In the genomic region with DNA sequence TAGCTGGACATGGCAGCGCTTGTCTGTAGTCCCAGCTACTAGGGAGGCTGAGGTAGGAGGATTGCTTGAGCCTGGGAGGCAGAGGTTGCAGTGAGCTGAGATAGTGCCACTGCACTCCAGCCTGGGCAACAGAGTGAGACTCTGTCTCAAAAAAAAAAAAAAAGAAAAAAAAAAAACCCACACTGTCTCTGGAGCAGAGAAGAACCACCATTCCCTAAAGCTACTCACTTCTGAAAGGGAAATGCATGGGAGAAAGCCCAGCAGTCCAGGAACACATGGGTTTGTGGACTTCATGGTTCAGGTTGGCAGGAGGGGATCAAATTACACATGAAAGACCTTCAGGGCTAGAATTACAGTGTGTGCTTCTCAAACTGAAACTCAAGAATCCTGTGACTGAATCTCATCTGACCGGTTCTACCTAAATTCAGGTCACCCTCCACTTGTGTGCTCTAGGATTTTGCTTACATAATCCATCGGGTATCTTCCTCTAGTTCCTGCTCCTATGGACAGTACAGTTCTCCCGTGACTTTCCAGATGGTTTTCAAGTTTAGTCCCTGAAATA, we compare ENCODE assay signal across 10 cellular contexts. TPM values are rescaled to one million over a fixed set of nuclear protein-coding genes. Genes with fewer than 3 reads are reported as not detected.
DNase-seq lines count a peak whose midpoint lies in the region; ATAC-seq and TF ChIP-seq lines count a peak whose summit lies in the region.
"Had no signal": no experiment of that assay in that cellular context is flagged by ENCODE, and none has a peak within 500 bp of the region (broad histone marks: within the 10 kb centered on the region; RNA-seq: fewer than 3 reads in every experiment).

No MANE protein-coding gene starts in this region.

- no peaks in the 10 kb centered on the region for H3K4me1 ChIP-seq in CD8-positive, alpha-beta memory T cell (ENCODE audit: insufficient read depth, low read length)
- H3K4me1 ChIP-seq: heart right ventricle had no signal

- no peak for TF ChIP-seq CTCF in osteocyte (IDR thresholded peaks at IDR 0.05)

- peaks cover 36 to 73% (median 69%) of the 10 kb centered on the region in 3 donors for H3K4me1 Mint-ChIP-seq in CD8-positive, alpha-beta memory T cell
- peaks cover 25% of the 10 kb centered on the region for H3K4me1 Mint-ChIP-seq in activated CD4-positive, alpha-beta memory T cell treated with anti-CD3 and anti-CD28 coated beads for 36 hours (ENCODE audit: low read depth)
- H3K4me1 Mint-ChIP-seq in osteocyte (ENCODE audit: unreplicated experiment), result no peaks in the 10 kb centered on the region

- intact Hi-C loops in activated CD4-positive, alpha-beta memory T cell treated with anti-CD3 and anti-CD28 coated beads for 36 hours (cut with micrococcal nuclease), result loop anchor here (1.0 kb wide), 1 partner anchor 9 kb away; no protein-coding TSS in a partner anchor
- intact Hi-C loops in posterior vena cava (cut with DNase I), result no loop called here

- H3K27me3 Mint-ChIP-seq in CD8-positive, alpha-beta memory T cell, result no peaks in the 10 kb centered on the region
- H3K27me3 Mint-ChIP-seq in activated CD4-positive, alpha-beta memory T cell treated with anti-CD3 and anti-CD28 coated beads for 36 hours, result no peaks in the 10 kb centered on the region
- peaks cover 30% of the 10 kb centered on the region for H3K27me3 Mint-ChIP-seq in osteocyte (ENCODE audit: unreplicated experiment)

- H3K9me3 Mint-ChIP-seq in CD8-positive, alpha-beta memory T cell, result no peaks in the 10 kb centered on the region
- no peaks in the 10 kb centered on the region for H3K9me3 Mint-ChIP-seq in activated CD4-positive, alpha-beta memory T cell treated with anti-CD3 and anti-CD28 coated beads for 36 hours
- H3K9me3 Mint-ChIP-seq in osteocyte (ENCODE audit: unreplicated experiment), result no peaks in the 10 kb centered on the region

- POLR2A ChIA-PET in CD8-positive, alpha-beta memory T cell (lab: Charles Lee), result no interaction called here
- POLR2A ChIA-PET in activated CD4-positive, alpha-beta memory T cell treated with anti-CD3 and anti-CD28 coated beads for 36 hours (lab: Charles Lee), result no interaction called here

- no peak for ATAC-seq in GM19463 (IDR thresholded peaks at IDR 0.05; ENCODE audit: unreplicated experiment)
- ATAC-seq: heart right ventricle had no signal

- no peak overlapping the region for H3K4me3 ChIP-seq in CD8-positive, alpha-beta memory T cell (ENCODE audit: low read length)
- H3K4me3 ChIP-seq: heart right ventricle had no signal

- no peak overlapping the region for H3K27ac ChIP-seq in CD8-positive, alpha-beta memory T cell (ENCODE audit: low read depth, low read length)
- H3K27ac ChIP-seq: heart right ventricle had no signal

- no peak for DNase-seq in CD8-positive, alpha-beta memory T cell
- peak; percentile 23 for DNase-seq in HuH-7.5 (ENCODE audit: low spot score)
- no peak for DNase-seq in activated CD4-positive, alpha-beta memory T cell treated with anti-CD3 and anti-CD28 coated beads for 36 hours
- DNase-seq in kidney tubule cell (ENCODE audit: low spot score), result peak; percentile 60
- no peak for DNase-seq in posterior vena cava (ENCODE audit: low spot score)
- DNase-seq in osteocyte (ENCODE audit: extremely low spot score, unreplicated experiment), result no peak
- no peak for DNase-seq in central memory CD4-positive, alpha-beta T cell
- DNase-seq: heart right ventricle; stimulated activated CD4-positive, alpha-beta T cell treated with anti-CD3 and anti-CD28 coated beads, Interleukin-12 subunit alpha, Interleukin-12 subunit beta, amount 100 ng/mL, for 4 hours had no signal

- no peaks in the 10 kb centered on the region for H3K9me3 ChIP-seq in CD8-positive, alpha-beta memory T cell (ENCODE audit: low read length)
- H3K9me3 ChIP-seq: heart right ventricle had no signal

- peaks cover 26 to 91% (median 28%) of the 10 kb centered on the region in 3 donors for H3K36me3 Mint-ChIP-seq in CD8-positive, alpha-beta memory T cell
- H3K36me3 Mint-ChIP-seq in activated CD4-positive, alpha-beta memory T cell treated with anti-CD3 and anti-CD28 coated beads for 36 hours, result peaks cover 77% of the 10 kb centered on the region
- H3K36me3 Mint-ChIP-seq in osteocyte (ENCODE audit: unreplicated experiment), result no peaks in the 10 kb centered on the region

- no peaks in the 10 kb centered on the region for H3K27me3 ChIP-seq in CD8-positive, alpha-beta memory T cell (ENCODE audit: insufficient read depth, low read length, poor library complexity, severe bottlenecking)

- CTCF ChIA-PET in CD8-positive, alpha-beta memory T cell (lab: Charles Lee), result interaction anchor here (0.8 kb wide), 1 partner anchor 76 kb away, joined by 3 read pairs; a partner anchor contains a TSS
- CTCF ChIA-PET in activated CD4-positive, alpha-beta memory T cell treated with anti-CD3 and anti-CD28 coated beads for 36 hours (lab: Charles Lee), result interaction anchor here (1.7 to 2.8 kb wide), 2 partner anchors 9 to 25 kb away, joined by 8 to 17 read pairs; no protein-coding TSS in a partner anchor

- H3K4me3 Mint-ChIP-seq in CD8-positive, alpha-beta memory T cell, result no peak overlapping the region
- no peak overlapping the region for H3K4me3 Mint-ChIP-seq in activated CD4-positive, alpha-beta memory T cell treated with anti-CD3 and anti-CD28 coated beads for 36 hours
- H3K4me3 Mint-ChIP-seq in osteocyte (ENCODE audit: unreplicated experiment), result no peak overlapping the region

- peaks cover 86% of the 10 kb centered on the region for H3K36me3 ChIP-seq in CD8-positive, alpha-beta memory T cell (ENCODE audit: insufficient read depth, low read length)

- peak overlapping the region; percentile 63 to 94 (median 84) for H3K27ac Mint-ChIP-seq in CD8-positive, alpha-beta memory T cell
- peak overlapping the region; percentile 69 for H3K27ac Mint-ChIP-seq in activated CD4-positive, alpha-beta memory T cell treated with anti-CD3 and anti-CD28 coated beads for 36 hours
- H3K27ac Mint-ChIP-seq in osteocyte (ENCODE audit: unreplicated experiment), result no peak overlapping the region

RNA-seq across cellular contexts. Expression of a gene that starts 30.2 kb away (rescaled TPM):
- total RNA-seq in CD8-positive, alpha-beta memory T cell, result not detected
- not detected for polyA plus RNA-seq in CD8-positive, alpha-beta memory T cell
- total RNA-seq in activated CD4-positive, alpha-beta memory T cell treated with anti-CD3 and anti-CD28 coated beads for 36 hours, result not detected
- not detected for total RNA-seq in posterior vena cava
- total RNA-seq in osteocyte, result not detected in 2 replicates
- total RNA-seq: heart right ventricle had no signal
- polyA plus RNA-seq: heart right ventricle had no signal

RNA-seq across cellular contexts. Expression of a gene that starts 46.9 kb away (rescaled TPM):
- 100 to 1,000 TPM; 838 to 869 TPM for total RNA-seq in CD8-positive, alpha-beta memory T cell
- polyA plus RNA-seq in CD8-positive, alpha-beta memory T cell, result 1,545 TPM
- total RNA-seq in activated CD4-positive, alpha-beta memory T cell treated with anti-CD3 and anti-CD28 coated beads for 36 hours, result 1,000 to 10,000 TPM; 1,012 to 1,022 TPM
- total RNA-seq in posterior vena cava (10 to 100 TPM; 72.8 to 73.8 TPM), osteocyte (0.08 TPM in 1 of 2 replicates, not detected in the other)

Comparison
In these comparisons a context has a peak if more than half of its experiments do, and no peak if none do; other contexts are left out.
1. DNase-seq: peak in HuH-7.5 (single experiment) and kidney tubule cell (single experiment); none in CD8-positive, alpha-beta memory T cell (0 of 5), activated CD4-positive, alpha-beta memory T cell treated with anti-CD3 and anti-CD28 coated beads for 36 hours (single experiment), posterior vena cava (single experiment), osteocyte (single experiment) and central memory CD4-positive, alpha-beta T cell (single experiment).
2. RNA of a gene that starts 46.9 kb away (total RNA-seq): 1,012 to 1,022 TPM in activated CD4-positive, alpha-beta memory T cell treated with anti-CD3 and anti-CD28 coated beads for 36 hours, 838 to 869 TPM in CD8-positive, alpha-beta memory T cell and 72.8 to 73.8 TPM in posterior vena cava; 0.08 TPM in osteocyte; every median in the first group is over 10 times any median in the second.